Comparison of ENCODE assay signal across 8 cellular contexts in the genomic region with DNA sequence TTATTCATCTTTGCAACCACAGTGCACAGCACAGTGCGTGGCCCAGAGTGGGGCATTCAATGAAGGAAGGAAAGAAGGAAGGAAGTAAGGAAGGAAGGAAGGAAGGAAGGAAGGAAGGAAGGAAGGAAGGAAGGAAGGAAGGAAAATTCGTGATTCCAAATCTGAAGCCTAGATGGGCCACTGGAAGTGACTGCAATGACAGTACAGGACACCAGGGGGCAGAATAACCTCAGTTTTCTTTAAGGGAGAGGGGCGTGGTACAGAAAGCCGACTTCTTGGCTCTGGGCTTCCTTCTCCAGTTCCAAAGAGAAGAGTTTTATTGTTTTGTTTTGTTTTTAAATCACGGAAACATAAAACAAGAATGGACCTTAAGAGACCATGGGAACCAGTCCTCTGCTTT. TPM values are rescaled to one million over a fixed set of nuclear protein-coding genes. Genes with fewer than 3 reads are reported as not detected.
DNase-seq lines count a peak whose midpoint lies in the region; ATAC-seq and TF ChIP-seq lines count a peak whose summit lies in the region.

No MANE protein-coding gene starts in this region.

- no peaks in the 10 kb centered on the region for H3K36me3 ChIP-seq in lung (ENCODE audit: control insufficient read depth in 2 of 2, insufficient read depth in 2 of 2, low read length in 2 of 2)

- no peaks in the 10 kb centered on the region for H3K9me3 Mint-ChIP-seq in activated T-helper 17 cell treated with anti-CD3 and anti-CD28 coated beads, Interleukin-2, amount 50 U/mL, for 72 hours

- no peaks in the 10 kb centered on the region for H3K4me1 Mint-ChIP-seq in activated T-helper 17 cell treated with anti-CD3 and anti-CD28 coated beads, Interleukin-2, amount 50 U/mL, for 72 hours

- peak; percentile 65 for ATAC-seq in lung (ENCODE audit: insufficient read depth, low FRiP score)
- no peak for ATAC-seq in activated T-helper 17 cell treated with anti-CD3 and anti-CD28 coated beads, Interleukin-2, amount 50 U/mL, for 72 hours (replicated peaks)

- no peak overlapping the region for H3K4me3 Mint-ChIP-seq in activated T-helper 17 cell treated with anti-CD3 and anti-CD28 coated beads, Interleukin-2, amount 50 U/mL, for 72 hours

- DNase-seq in AG10803 (ENCODE audit: low read depth) (peak; percentile 36), GM19240 (ENCODE audit: insufficient read length, low spot score) (peak; percentile 55), NCI-H2171 (lab: John Stamatoyannopoulos, UW) (peak; percentile 1), dermis blood vessel endothelial cell (peak; percentile 74), lung (ENCODE audit: low spot score) (peak; percentile 61)
- DNase-seq in activated CD4-positive, alpha-beta T cell treated with anti-CD3 and anti-CD28 coated beads for 4 hours: peak; percentile 29 to 66
- peak; percentile 9 to 11 for DNase-seq in stimulated activated CD8-positive, alpha-beta memory T cell treated with anti-CD3 and anti-CD28 coated beads, Interleukin-4, amount 100 ng/mL, for 4 hours (ENCODE audit: low read depth in 2 of 2, low spot score in 1 of 2)

- TF ChIP-seq CTCF in AG10803 (conservative IDR thresholded peaks at IDR 0.05; ENCODE audit: low read length) (peak; percentile 70), lung (IDR thresholded peaks at IDR 0.05; ENCODE audit: control extremely low read depth, extremely low read depth) (peak; percentile 83)

- no peaks in the 10 kb centered on the region for H3K27me3 ChIP-seq in lung (ENCODE audit: control insufficient read depth, insufficient read depth)

- H3K4me1 ChIP-seq in lung (ENCODE audit: control insufficient read depth in 2 of 2, insufficient read depth in 2 of 2, low read length in 2 of 2): peaks cover 0 to 4% of the 10 kb centered on the region in 2 donors

- H3K4me3 ChIP-seq in AG10803 (ENCODE audit: low read length): no peak overlapping the region
- no peak overlapping the region for H3K4me3 ChIP-seq in lung

- no peaks in the 10 kb centered on the region for H3K36me3 Mint-ChIP-seq in activated T-helper 17 cell treated with anti-CD3 and anti-CD28 coated beads, Interleukin-2, amount 50 U/mL, for 72 hours (ENCODE audit: low read depth)

- no peak overlapping the region for H3K27ac Mint-ChIP-seq in activated T-helper 17 cell treated with anti-CD3 and anti-CD28 coated beads, Interleukin-2, amount 50 U/mL, for 72 hours

- no peak overlapping the region for H3K27ac ChIP-seq in lung (ENCODE audit: low read depth in 1 of 2, low read length in 1 of 2)

- peaks cover 0 to 3% of the 10 kb centered on the region in 2 donors for H3K9me3 ChIP-seq in lung (ENCODE audit: control insufficient read depth in 2 of 2, insufficient read depth in 1 of 2, low read length in 1 of 2)

- H3K27me3 Mint-ChIP-seq in activated T-helper 17 cell treated with anti-CD3 and anti-CD28 coated beads, Interleukin-2, amount 50 U/mL, for 72 hours: no peaks in the 10 kb centered on the region

- WGBS in lung, 2 donors: 3 to 6% methylated on average over 5 of the region's 5 CpGs

RNA-seq across cellular contexts. Expression of a gene that starts 47.8 kb away (rescaled TPM):
- total RNA-seq in dermis blood vessel endothelial cell (58.9 and 124 TPM in 2 replicates), lung (1 to 10 TPM; 1.8 to 3.9 TPM)
- 10 to 100 TPM in 1 of 2 donors, 1 to 10 TPM in 1; 7.5 to 10.4 TPM for polyA plus RNA-seq in lung
- total RNA-seq in activated T-helper 17 cell treated with anti-CD3 and anti-CD28 coated beads, Interleukin-2, amount 50 U/mL, for 72 hours: 1 to 10 TPM in 1 of 2 donors, under 1 TPM in 1; 0.28 to 2.5 TPM

Comparison
In these comparisons a context has a peak if more than half of its experiments do, and no peak if none do; other contexts are left out.
1. DNase-seq: peak in every context shown above with its lines; median percentile 74 in dermis blood vessel endothelial cell; 61 in lung; 55 in GM19240; 48 in activated CD4-positive, alpha-beta T cell treated with anti-CD3 and anti-CD28 coated beads for 4 hours; 36 in AG10803; 10 in stimulated activated CD8-positive, alpha-beta memory T cell treated with anti-CD3 and anti-CD28 coated beads, Interleukin-4, amount 100 ng/mL, for 4 hours; 1 in NCI-H2171.
2. RNA of a gene that starts 47.8 kb away (total RNA-seq): 58.9 to 124 TPM in dermis blood vessel endothelial cell; 1.8 to 3.9 TPM in lung and 0.28 to 2.5 TPM in activated T-helper 17 cell treated with anti-CD3 and anti-CD28 coated beads, Interleukin-2, amount 50 U/mL, for 72 hours; every median in the first group is over 10 times any median in the second.